8 cellular contexts compared by ENCODE assay signal in the genomic region with DNA sequence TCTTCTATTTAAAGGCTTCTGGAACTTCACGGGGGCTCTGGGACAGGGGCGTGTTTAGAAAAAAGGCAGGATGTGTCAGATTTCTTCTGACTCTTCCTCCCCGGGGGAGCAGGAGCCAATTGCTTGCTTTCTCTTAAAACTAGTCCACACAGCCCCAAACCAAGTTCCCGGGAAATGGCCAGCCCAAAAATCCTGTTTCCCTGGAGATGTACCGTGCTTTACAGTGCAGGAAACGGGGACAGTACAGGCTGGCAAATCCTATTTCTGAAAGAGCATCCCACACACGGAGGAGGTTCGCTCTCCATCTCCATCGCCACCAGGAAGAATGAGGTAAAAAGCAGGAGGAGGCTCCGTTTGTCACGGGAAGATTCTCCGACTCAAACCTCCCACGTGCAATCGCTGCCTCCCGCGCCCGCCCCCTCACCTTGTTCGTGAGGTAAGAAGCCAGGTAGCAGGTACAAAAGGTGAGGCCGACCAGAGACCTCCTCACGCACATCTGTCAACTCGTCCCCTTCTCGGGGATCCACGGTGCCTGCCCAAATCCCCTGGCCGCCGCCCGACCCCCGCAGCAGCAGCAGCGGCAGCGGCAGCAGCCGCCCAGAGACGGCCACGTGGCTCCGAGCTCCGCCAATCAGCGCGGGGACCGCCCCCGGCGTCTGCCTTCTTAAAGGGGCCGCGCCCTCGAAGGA. TPM values are rescaled to one million over a fixed set of nuclear protein-coding genes. Genes with fewer than 3 reads are reported as not detected.
DNase-seq lines count a peak whose midpoint lies in the region; ATAC-seq and TF ChIP-seq lines count a peak whose summit lies in the region.

No MANE protein-coding gene starts in this region.

- peaks cover 2% of the 10 kb centered on the region; the same call in 1 of the 2 replicates for H3K27me3 ChIP-seq in IMR-90 (ENCODE audit: control insufficient read depth, insufficient read depth, low read length)

- H2AK9ac ChIP-seq in IMR-90 (replicated peaks; ENCODE audit: low read depth, low read length, poor library complexity) = peak overlapping the region; percentile 75

- peaks cover 5% of the 10 kb centered on the region for H3K4me1 ChIP-seq in IMR-90 (ENCODE audit: control insufficient read depth, insufficient read depth, low read length)

- H3K18ac ChIP-seq in IMR-90 (ENCODE audit: low read depth, low read length) = peak overlapping the region; percentile 7; the same call in 1 of the 2 replicates

- CTCF ChIA-PET in IMR-90 (lab: Yijun Ruan, JAX) = no interaction called here

- no TSS peak for BruUV-seq in IMR-90 (replicated peaks; lab: Mats Ljungman, UMichigan)

- DNase-seq in DMS79 (lab: John Stamatoyannopoulos, UW) (peak; percentile 35), IMR-90 (peak; percentile 62), RKO (ENCODE audit: low spot score) (peak; percentile 79), fibroblast of pulmonary artery (ENCODE audit: low read depth) (peak; percentile 71), natural killer cell (peak; percentile 73)
- DNase-seq in activated effector memory CD4-positive, alpha-beta T cell treated with Interleukin-2 at 50 U/mL for 16 hours = peak; percentile 57
- DNase-seq in stimulated activated naive CD4-positive, alpha-beta T cell (lab: John Stamatoyannopoulos, UW) = peak; percentile 50 to 74 (median 64)

- H2AFZ ChIP-seq in IMR-90 (replicated peaks; ENCODE audit: low read length, poor library complexity) = peak overlapping the region; percentile 99

- 0 out of 2 replicates have a peak, but pooled peaks cover 8% of the 10 kb centered on the region for H3K9me1 ChIP-seq in IMR-90 (ENCODE audit: insufficient read depth, low read length)

- H3K36me3 ChIP-seq in IMR-90 (ENCODE audit: control insufficient read depth, insufficient read depth, low read length) = no peaks in the 10 kb centered on the region; the same call in 1 of the 2 replicates

- H4K5ac ChIP-seq in IMR-90 (ENCODE audit: low read depth, low read length) = peak overlapping the region; percentile 77

- peak; percentile 44; the same call in 1 of the 2 replicates for TF ChIP-seq POLR2A in IMR-90 (IDR thresholded peaks at IDR 0.05; ENCODE audit: low read depth, low read length)

- peaks cover 7 to 15% of the 10 kb centered on the region in 2 donors for H3K4me1 Mint-ChIP-seq in natural killer cell

- H3K9me3 ChIP-seq in IMR-90 (ENCODE audit: control insufficient read depth, insufficient read depth, low read length) = no peaks in the 10 kb centered on the region

- H4K8ac ChIP-seq in IMR-90 (ENCODE audit: low read depth in 2 of 2, low read length in 2 of 2) = peak overlapping the region; percentile 34 to 53; a peak in 3 of 4 replicates

- peak overlapping the region; percentile 68 for H3K56ac ChIP-seq in IMR-90 (ENCODE audit: extremely low read depth, insufficient read depth, low read length)

- POLR2A ChIA-PET in IMR-90 (lab: Charles Lee; ENCODE audit: unreplicated experiment) = interaction anchor here (0.7 kb wide), 1 partner anchor 364 kb away, joined by 3 read pairs; no protein-coding TSS in a partner anchor

- no peak for TF ChIP-seq RAD21 in IMR-90 (IDR thresholded peaks at IDR 0.05; ENCODE audit: low read length)

- TF ChIP-seq CTCF in IMR-90 (conservative IDR thresholded peaks at IDR 0.05; ENCODE audit: low read depth, low read length) (no peak), fibroblast of pulmonary artery (IDR thresholded peaks at IDR 0.05; ENCODE audit: low read length, missing control alignments) (no peak), natural killer cell (IDR thresholded peaks at IDR 0.05) (no peak)

- 0% methylated on average over 12 of the region's 42 CpGs; no CpG with 5 or more reads in 1 of the 2 experiments for WGBS in IMR-90 (ENCODE audit: extremely low coverage in 2 of 2, insufficient read length in 1 of 2), 2 experiments

- 0 out of 2 replicates have a peak overlapping the region, but pooled peaks have one; percentile 3 for H2AK5ac ChIP-seq in IMR-90 (ENCODE audit: low read depth, low read length)

- H3K27me3 Mint-ChIP-seq in natural killer cell (ENCODE audit: low read depth in 2 of 2) = no peaks in the 10 kb centered on the region

- H3K4ac ChIP-seq in IMR-90 (ENCODE audit: low read depth, low read length) = peak overlapping the region; percentile 44

- H3K4me2 ChIP-seq in IMR-90 (ENCODE audit: low read depth, low read length) = peak overlapping the region; percentile 88

- no peak overlapping the region for H2BK5ac ChIP-seq in IMR-90 (ENCODE audit: low read depth, low read length, poor library complexity, severe bottlenecking)

- H3K23ac ChIP-seq in IMR-90 (ENCODE audit: low read depth, low read length) = peak overlapping the region; percentile 50; the same call in 1 of the 2 replicates

- H3K9ac ChIP-seq in IMR-90 (ENCODE audit: low read depth, low read length) = peak overlapping the region; percentile 90

- H4K20me1 ChIP-seq in IMR-90 (ENCODE audit: insufficient read depth, low read length) = no peaks in the 10 kb centered on the region

- H3K79me1 ChIP-seq in IMR-90 (ENCODE audit: low read depth in 1 of 2, low read length in 2 of 2) = peaks cover 3 to 22% of the 10 kb centered on the region in 2 experiments; a peak in 2 of 4 replicates

- peak overlapping the region; percentile 90 for H3K4me3 Mint-ChIP-seq in natural killer cell

- H2BK15ac ChIP-seq in IMR-90 (ENCODE audit: low read depth, low read length) = no peak overlapping the region

- H3K27ac Mint-ChIP-seq in natural killer cell = peak overlapping the region in 1 of 2 donors; percentile 85

- no peak overlapping the region for H2BK20ac ChIP-seq in IMR-90 (ENCODE audit: low read depth, low read length)

- in situ Hi-C loops in IMR-90 (cut with MboI; ENCODE audit: low sequenced_read_pairs) = no loop called here

- peak overlapping the region; percentile 99 for H3K4me3 ChIP-seq in IMR-90 (ENCODE audit: insufficient read depth, low read depth, low read length)
- H3K4me3 ChIP-seq in fibroblast of pulmonary artery (replicated peaks; ENCODE audit: low read depth, low read length) = peak overlapping the region; percentile 95

- H3K27ac ChIP-seq in IMR-90 (ENCODE audit: insufficient read depth, low read length) = peak overlapping the region; percentile 72

- peak overlapping the region; percentile 6; the same call in 1 of the 2 replicates for H3K14ac ChIP-seq in IMR-90 (replicated peaks; ENCODE audit: low read depth, low read length)

- intact Hi-C loops in IMR-90 (cut with micrococcal nuclease) = no loop called here
- intact Hi-C loops in natural killer cell (cut with micrococcal nuclease) = loop anchor here (1.0 kb wide), 1 partner anchor 16 kb away; a partner anchor contains a TSS

- peak; percentile 93 for ATAC-seq in GM21526 (IDR thresholded peaks at IDR 0.05; ENCODE audit: low FRiP score, unreplicated experiment)
- peak; percentile 99 for ATAC-seq in IMR-90 (ENCODE audit: low read depth)
- peak; percentile 96 to 100 (median 98) for ATAC-seq in natural killer cell

- no peaks in the 10 kb centered on the region for H3K36me3 Mint-ChIP-seq in natural killer cell

- no peak overlapping the region for H2BK120ac ChIP-seq in IMR-90 (ENCODE audit: low read depth, low read length)

- dilution Hi-C loops in IMR-90 (cut with HindIII; ENCODE audit: low sequenced_read_pairs, unreplicated experiment) = no loop called here

- H4K91ac ChIP-seq in IMR-90 (ENCODE audit: insufficient read depth, low read depth, low read length) = peak overlapping the region; percentile 2; the same call in 1 of the 2 replicates

- no peaks in the 10 kb centered on the region for H3K9me3 Mint-ChIP-seq in natural killer cell

TF ChIP-seq in IMR-90, 13 proteins besides CTCF, POLR2A, EP300 and RAD21:
- no peak for TF ChIP-seq RFX5 (IDR thresholded peaks at IDR 0.05; ENCODE audit: low read depth, low read length)
- TF ChIP-seq CEBPB (IDR thresholded peaks at IDR 0.05; ENCODE audit: low read depth, low read length) = no peak
- no peak for TF ChIP-seq CHD1 (IDR thresholded peaks at IDR 0.05; ENCODE audit: low read depth, low read length)
- TF ChIP-seq MAFK (IDR thresholded peaks at IDR 0.05; ENCODE audit: low read depth, low read length) = no peak
- TF ChIP-seq BHLHE40 (IDR thresholded peaks at IDR 0.05; ENCODE audit: low read depth, low read length) = 0 out of 2 replicates have a peak, but pooled peaks have one; percentile 21
- TF ChIP-seq RCOR1 (IDR thresholded peaks at IDR 0.05; ENCODE audit: insufficient replicate concordance, low read length) = no peak
- TF ChIP-seq MXI1 (IDR thresholded peaks at IDR 0.05; ENCODE audit: borderline replicate concordance, low read depth, low read length) = peak; percentile 81; the same call in 1 of the 2 replicates
- TF ChIP-seq SMC3 (IDR thresholded peaks at IDR 0.05; ENCODE audit: low read depth, low read length) = no peak
- TF ChIP-seq NFE2L2 (IDR thresholded peaks at IDR 0.05; ENCODE audit: low read depth, low read length) = no peak
- TF ChIP-seq MAZ (IDR thresholded peaks at IDR 0.05; ENCODE audit: borderline replicate concordance, low read depth, low read length) = peak; percentile 13; the same call in 1 of the 2 replicates
- TF ChIP-seq, protein P1, sequence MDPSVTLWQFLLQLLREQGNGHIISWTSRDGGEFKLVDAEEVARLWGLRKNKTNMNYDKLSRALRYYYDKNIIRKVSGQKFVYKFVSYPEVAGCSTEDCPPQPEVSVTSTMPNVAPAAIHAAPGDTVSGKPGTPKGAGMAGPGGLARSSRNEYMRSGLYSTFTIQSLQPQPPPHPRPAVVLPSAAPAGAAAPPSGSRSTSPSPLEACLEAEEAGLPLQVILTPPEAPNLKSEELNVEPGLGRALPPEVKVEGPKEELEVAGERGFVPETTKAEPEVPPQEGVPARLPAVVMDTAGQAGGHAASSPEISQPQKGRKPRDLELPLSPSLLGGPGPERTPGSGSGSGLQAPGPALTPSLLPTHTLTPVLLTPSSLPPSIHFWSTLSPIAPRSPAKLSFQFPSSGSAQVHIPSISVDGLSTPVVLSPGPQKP (IDR thresholded peaks at IDR 0.05; ENCODE audit: borderline replicate concordance, low read depth, low read length) = no peak
- no peak for TF ChIP-seq FOS (IDR thresholded peaks at IDR 0.05; ENCODE audit: low read depth, low read length)
- TF ChIP-seq, protein P2, sequence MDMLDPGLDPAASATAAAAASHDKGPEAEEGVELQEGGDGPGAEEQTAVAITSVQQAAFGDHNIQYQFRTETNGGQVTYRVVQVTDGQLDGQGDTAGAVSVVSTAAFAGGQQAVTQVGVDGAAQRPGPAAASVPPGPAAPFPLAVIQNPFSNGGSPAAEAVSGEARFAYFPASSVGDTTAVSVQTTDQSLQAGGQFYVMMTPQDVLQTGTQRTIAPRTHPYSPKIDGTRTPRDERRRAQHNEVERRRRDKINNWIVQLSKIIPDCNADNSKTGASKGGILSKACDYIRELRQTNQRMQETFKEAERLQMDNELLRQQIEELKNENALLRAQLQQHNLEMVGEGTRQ (IDR thresholded peaks at IDR 0.05; ENCODE audit: low read depth, low read length) = peak; percentile 91

RNA-seq across cellular contexts. Expression of a gene that starts 15.6 kb away (rescaled TPM):
- total RNA-seq in IMR-90 (2012; rRNA removed) (38.9 and 61.4 TPM in 2 replicates), natural killer cell (100 to 1,000 TPM; 164 to 233 (median 182) TPM)
- polyA plus RNA-seq in IMR-90 (2012; rRNA removed) = 18.1 and 21.5 TPM in 2 replicates
- 4.7 and 14.1 TPM in 2 replicates for polyA plus RNA-seq in IMR-90 (2012; cell fraction: cytosol; rRNA removed)
- 36.7 and 41.9 TPM in 2 replicates for polyA plus RNA-seq in IMR-90 (2012; cell fraction: nucleus; rRNA removed; ENCODE audit: low replicate concordance)

Comparison
In these comparisons a context has a peak if more than half of its experiments do, and no peak if none do; other contexts are left out.
1. Peak in every context shown above with its lines: DNase-seq, ATAC-seq, H3K4me3 ChIP-seq and H3K27ac ChIP-seq.